Comparison of ENCODE assay signal across 8 cellular contexts in genomic region chr19:17303940-17304267, GRCh38. TPM values are rescaled to one million over a fixed set of nuclear protein-coding genes. Genes with fewer than 3 reads are reported as not detected.
DNase-seq lines count a peak whose midpoint lies in the region; ATAC-seq and TF ChIP-seq lines count a peak whose summit lies in the region.

No MANE protein-coding gene starts in this region.

- no peak overlapping the region for H4K8ac ChIP-seq in neuronal stem cell (ENCODE audit: low read depth, low read length)

- POLR2A ChIA-PET in CD8-positive, alpha-beta memory T cell (lab: Charles Lee) = interaction anchor here (0.9 kb wide), 1 partner anchor 11 kb away, joined by 3 read pairs; no protein-coding TSS in a partner anchor
- POLR2A ChIA-PET in OCI-LY7 (lab: Charles Lee) = no interaction called here

- no TSS peak for BruUV-seq in OCI-LY7 (replicated peaks; lab: Mats Ljungman, UMichigan)

- H3K18ac ChIP-seq in neuronal stem cell (ENCODE audit: low read length) = no peak overlapping the region

- H2AFZ ChIP-seq in OCI-LY7 (ENCODE audit: low read length) = peak overlapping the region; percentile 29; the same call in 1 of the 2 replicates
- H2AFZ ChIP-seq in neuronal stem cell (ENCODE audit: low read length) = peak overlapping the region; percentile 87

- peaks cover 8% of the 10 kb centered on the region for H3K79me2 ChIP-seq in OCI-LY7 (ENCODE audit: insufficient read depth, low read depth, low read length)

- H3K27me3 Mint-ChIP-seq in CD8-positive, alpha-beta memory T cell = no peaks in the 10 kb centered on the region
- no peaks in the 10 kb centered on the region for H3K27me3 Mint-ChIP-seq in effector memory CD8-positive, alpha-beta T cell

- peak overlapping the region; percentile 66 for H3K4me3 ChIP-seq in CD8-positive, alpha-beta memory T cell (ENCODE audit: low read length)
- H3K4me3 ChIP-seq in OCI-LY7 (ENCODE audit: low read depth, low read length, poor library complexity, severe bottlenecking) (peak overlapping the region; percentile 74), neuronal stem cell (ENCODE audit: low read length in 2 of 2) (peak overlapping the region in 1 of 2 donors; percentile 60)

- no peak overlapping the region for H3K4ac ChIP-seq in neuronal stem cell (ENCODE audit: low read length)

- peaks cover 0 to 4% (median 0%) of the 10 kb centered on the region in 3 donors for H3K36me3 Mint-ChIP-seq in CD8-positive, alpha-beta memory T cell
- H3K36me3 Mint-ChIP-seq in effector memory CD8-positive, alpha-beta T cell (ENCODE audit: insufficient read depth) = peaks cover 19% of the 10 kb centered on the region

- H3K79me1 ChIP-seq in neuronal stem cell (ENCODE audit: low read depth, low read length) = peaks cover 4% of the 10 kb centered on the region

- H2BK120ac ChIP-seq in neuronal stem cell (ENCODE audit: low read depth, low read length) = no peak overlapping the region

- peak overlapping the region; percentile 53 for H3K27ac ChIP-seq in CD8-positive, alpha-beta memory T cell (ENCODE audit: low read depth, low read length)
- H3K27ac ChIP-seq in OCI-LY7 (ENCODE audit: low read depth, low read length, poor library complexity, severe bottlenecking) (peak overlapping the region; percentile 90), neuronal stem cell (replicated peaks; ENCODE audit: low read length) (no peak overlapping the region)

- H4K91ac ChIP-seq in neuronal stem cell (ENCODE audit: low read depth, low read length, poor library complexity) = no peak overlapping the region

- peak overlapping the region; percentile 74 to 100 (median 75) for H3K4me3 Mint-ChIP-seq in CD8-positive, alpha-beta memory T cell
- peak overlapping the region; percentile 74 to 86 for H3K4me3 Mint-ChIP-seq in effector memory CD8-positive, alpha-beta T cell

- H4K20me1 ChIP-seq in OCI-LY7 (ENCODE audit: insufficient read depth, low read length) = no peaks in the 10 kb centered on the region

- no peak for TF ChIP-seq CTCF in OCI-LY7 (conservative IDR thresholded peaks at IDR 0.05; ENCODE audit: low read length)

- H2BK5ac ChIP-seq in neuronal stem cell (ENCODE audit: low read length) = no peak overlapping the region

- WGBS in neuronal stem cell (ENCODE audit: extremely low coverage in 2 of 2, insufficient read length in 2 of 2, insufficient replicate concordance in 1 of 2), 2 donors = no CpG with 5 or more reads among the region's 12 CpGs

- no peaks in the 10 kb centered on the region for H3K9me3 ChIP-seq in CD8-positive, alpha-beta memory T cell (ENCODE audit: low read length)
- H3K9me3 ChIP-seq in OCI-LY7 (ENCODE audit: low read length) = no peaks in the 10 kb centered on the region
- no peaks in the 10 kb centered on the region for H3K9me3 ChIP-seq in neuronal stem cell (replicated peaks in 1 of 2; ENCODE audit: control insufficient read depth in 2 of 2, insufficient read depth in 1 of 2, low read depth in 1 of 2, low read length in 2 of 2)

- peak overlapping the region; percentile 95 for H3K4me2 ChIP-seq in OCI-LY7 (ENCODE audit: low read length)
- H3K4me2 ChIP-seq in neuronal stem cell (ENCODE audit: insufficient read depth, low read length, poor library complexity, severe bottlenecking) = peak overlapping the region; percentile 48

- no peak overlapping the region for H3K14ac ChIP-seq in neuronal stem cell (ENCODE audit: low read length)

- H3K36me3 ChIP-seq in CD8-positive, alpha-beta memory T cell (ENCODE audit: insufficient read depth, low read length) = no peaks in the 10 kb centered on the region
- H3K36me3 ChIP-seq in OCI-LY7 (ENCODE audit: insufficient read depth, low read length) (peaks cover 7% of the 10 kb centered on the region), neuronal stem cell (replicated peaks in 1 of 2; ENCODE audit: control insufficient read depth in 2 of 2, insufficient read depth in 2 of 2, low read length in 2 of 2) (peaks cover 2 to 8% of the 10 kb centered on the region in 2 donors)

- H3K27ac Mint-ChIP-seq in CD8-positive, alpha-beta memory T cell = peak overlapping the region in 5 of 8 donors; percentile 23 to 90 (median 81)
- peak overlapping the region in 1 of 2 donors; percentile 78 for H3K27ac Mint-ChIP-seq in effector memory CD8-positive, alpha-beta T cell

- H3K23ac ChIP-seq in neuronal stem cell (ENCODE audit: low read depth, low read length, poor library complexity) = no peak overlapping the region

- no peak for ATAC-seq in effector memory CD8-positive, alpha-beta T cell (replicated peaks)
- no peak for ATAC-seq in GM21786 (IDR thresholded peaks at IDR 0.05; ENCODE audit: unreplicated experiment)
- ATAC-seq in HG02763 (IDR thresholded peaks at IDR 0.05; ENCODE audit: unreplicated experiment) = no peak

- H3K9me3 Mint-ChIP-seq in CD8-positive, alpha-beta memory T cell = no peaks in the 10 kb centered on the region
- H3K9me3 Mint-ChIP-seq in effector memory CD8-positive, alpha-beta T cell = no peaks in the 10 kb centered on the region

- no peak overlapping the region for H3K9ac ChIP-seq in neuronal stem cell (ENCODE audit: low read depth, low read length, poor library complexity)

- peaks cover 33 to 50% (median 42%) of the 10 kb centered on the region in 3 donors for H3K4me1 Mint-ChIP-seq in CD8-positive, alpha-beta memory T cell
- peaks cover 24 to 25% of the 10 kb centered on the region in 2 donors for H3K4me1 Mint-ChIP-seq in effector memory CD8-positive, alpha-beta T cell (ENCODE audit: low read depth in 2 of 2)

- H2BK15ac ChIP-seq in neuronal stem cell (ENCODE audit: low read length) = no peak overlapping the region

- peaks cover 30% of the 10 kb centered on the region for H3K4me1 ChIP-seq in CD8-positive, alpha-beta memory T cell (ENCODE audit: insufficient read depth, low read length)
- H3K4me1 ChIP-seq in OCI-LY7 (ENCODE audit: insufficient read depth, low read length, poor library complexity, severe bottlenecking) (peaks cover 40% of the 10 kb centered on the region), neuronal stem cell (ENCODE audit: control insufficient read depth in 2 of 2, insufficient read depth in 1 of 2, low read depth in 1 of 2, low read length in 2 of 2) (peaks cover 11 to 14% of the 10 kb centered on the region in 2 donors)

- H3K27me3 ChIP-seq in CD8-positive, alpha-beta memory T cell (ENCODE audit: insufficient read depth, low read length, poor library complexity, severe bottlenecking) = no peaks in the 10 kb centered on the region
- H3K27me3 ChIP-seq in neuronal stem cell (ENCODE audit: control insufficient read depth in 3 of 3, insufficient read depth in 3 of 3, low read depth in 1 of 3, low read length in 3 of 3) = no peaks in the 10 kb centered on the region

- no peaks in the 10 kb centered on the region for H3K9me2 ChIP-seq in OCI-LY7 (ENCODE audit: insufficient read depth, low read length)

- CTCF ChIA-PET in CD8-positive, alpha-beta memory T cell (lab: Charles Lee) = interaction anchor here (0.6 to 1.8 kb wide), 7 partner anchors 9 to 192 kb away, joined by 3 to 8 read pairs (median 3); no protein-coding TSS in a partner anchor
- CTCF ChIA-PET in OCI-LY7 (lab: Charles Lee; ENCODE audit: unreplicated experiment) = interaction anchor here (1.4 kb wide), 1 partner anchor 10 kb away, joined by 3 read pairs; no protein-coding TSS in a partner anchor

- intact Hi-C loops in OCI-LY7 (cut with micrococcal nuclease; ENCODE audit: unreplicated experiment) = no loop called here

- no peak overlapping the region for H2AK5ac ChIP-seq in neuronal stem cell (ENCODE audit: low read depth, low read length)

- no peak for DNase-seq in CD8-positive, alpha-beta memory T cell
- DNase-seq in OCI-LY7 (ENCODE audit: low spot score) (no peak), neuronal stem cell (ENCODE audit: low spot score) (no peak), dermis blood vessel endothelial cell (no peak), NCI-H1694 treated with DMSO at 0.1 percent for 48 hours (lab: John Stamatoyannopoulos, UW) (no peak)
- no peak for DNase-seq in effector memory CD8-positive, alpha-beta T cell

- no peak overlapping the region for H2BK12ac ChIP-seq in neuronal stem cell (ENCODE audit: low read length)

RNA-seq across cellular contexts. Expression of gene ABHD8, which starts 0.7 kb away (rescaled TPM):
- 1 to 10 TPM; 5.2 to 6.0 TPM for total RNA-seq in CD8-positive, alpha-beta memory T cell
- 8.3 TPM for polyA plus RNA-seq in CD8-positive, alpha-beta memory T cell
- 11.6 TPM in 2 replicates for total RNA-seq in OCI-LY7 (2014; rRNA removed; shearing (Covaris generic))
- total RNA-seq in OCI-LY7 (2022) (17.3 and 18.9 TPM in 2 replicates), dermis blood vessel endothelial cell (9.5 and 11.7 TPM in 2 replicates)
- 10.9 TPM for polyA plus RNA-seq in neuronal stem cell (2013, experiment 1 of 2)
- 10.5 TPM for polyA plus RNA-seq in neuronal stem cell (2013, experiment 2 of 2)

RNA-seq across cellular contexts. Expression of gene MRPL34, which starts 1.8 kb away (rescaled TPM):
- 100 to 1,000 TPM; 136 to 138 TPM for total RNA-seq in CD8-positive, alpha-beta memory T cell
- polyA plus RNA-seq in CD8-positive, alpha-beta memory T cell = 227 TPM
- 174 and 182 TPM in 2 replicates for total RNA-seq in OCI-LY7 (2014; rRNA removed; shearing (Covaris generic))
- total RNA-seq in OCI-LY7 (2022) = 168 and 173 TPM in 2 replicates
- polyA plus RNA-seq in neuronal stem cell (2013, experiment 1 of 2) = 60.1 TPM
- polyA plus RNA-seq in neuronal stem cell (2013, experiment 2 of 2) = 60.9 TPM
- total RNA-seq in dermis blood vessel endothelial cell = 40.1 and 52.4 TPM in 2 replicates

RNA-seq across cellular contexts. Expression of gene DDA1, which starts 5.5 kb away (rescaled TPM):
- 10 to 100 TPM; 47.9 to 51.1 TPM for total RNA-seq in CD8-positive, alpha-beta memory T cell
- 34.7 TPM for polyA plus RNA-seq in CD8-positive, alpha-beta memory T cell
- total RNA-seq in OCI-LY7 (2014; rRNA removed; shearing (Covaris generic)) = 36.6 and 39.2 TPM in 2 replicates
- total RNA-seq in OCI-LY7 (2022) = 48.8 and 57.9 TPM in 2 replicates
- polyA plus RNA-seq in neuronal stem cell (2013, experiment 1 of 2) = 78.2 TPM
- polyA plus RNA-seq in neuronal stem cell (2013, experiment 2 of 2) = 78.5 TPM
- 20.9 and 39.3 TPM in 2 replicates for total RNA-seq in dermis blood vessel endothelial cell

RNA-seq across cellular contexts. Expression of gene ANKLE1, which starts 22.2 kb away (rescaled TPM):
- total RNA-seq in CD8-positive, alpha-beta memory T cell = 10 to 100 TPM; 15.2 to 16.2 TPM
- polyA plus RNA-seq in CD8-positive, alpha-beta memory T cell = 0.47 TPM
- total RNA-seq in OCI-LY7 (2014; rRNA removed; shearing (Covaris generic)) = 35.2 and 45.1 TPM in 2 replicates
- total RNA-seq in OCI-LY7 (2022) (53.7 and 59.4 TPM in 2 replicates), dermis blood vessel endothelial cell (0.68 and 1.5 TPM in 2 replicates)
- 2.0 TPM for polyA plus RNA-seq in neuronal stem cell (2013, experiment 1 of 2)
- 1.8 TPM for polyA plus RNA-seq in neuronal stem cell (2013, experiment 2 of 2)

RNA-seq across cellular contexts. Expression of gene ANO8, which starts 30.8 kb away (rescaled TPM):
- 1 to 10 TPM; 4.1 to 5.1 TPM for total RNA-seq in CD8-positive, alpha-beta memory T cell
- polyA plus RNA-seq in CD8-positive, alpha-beta memory T cell = 0.43 TPM
- 4.3 and 5.9 TPM in 2 replicates for total RNA-seq in OCI-LY7 (2014; rRNA removed; shearing (Covaris generic))
- total RNA-seq in OCI-LY7 (2022) (12.8 and 13.5 TPM in 2 replicates), dermis blood vessel endothelial cell (5.0 and 6.8 TPM in 2 replicates)
- 12.9 TPM for polyA plus RNA-seq in neuronal stem cell (2013, experiment 1 of 2)
- polyA plus RNA-seq in neuronal stem cell (2013, experiment 2 of 2) = 13.2 TPM
